Comparison of ENCODE assay signal across 15 cellular contexts in the genomic region with DNA sequence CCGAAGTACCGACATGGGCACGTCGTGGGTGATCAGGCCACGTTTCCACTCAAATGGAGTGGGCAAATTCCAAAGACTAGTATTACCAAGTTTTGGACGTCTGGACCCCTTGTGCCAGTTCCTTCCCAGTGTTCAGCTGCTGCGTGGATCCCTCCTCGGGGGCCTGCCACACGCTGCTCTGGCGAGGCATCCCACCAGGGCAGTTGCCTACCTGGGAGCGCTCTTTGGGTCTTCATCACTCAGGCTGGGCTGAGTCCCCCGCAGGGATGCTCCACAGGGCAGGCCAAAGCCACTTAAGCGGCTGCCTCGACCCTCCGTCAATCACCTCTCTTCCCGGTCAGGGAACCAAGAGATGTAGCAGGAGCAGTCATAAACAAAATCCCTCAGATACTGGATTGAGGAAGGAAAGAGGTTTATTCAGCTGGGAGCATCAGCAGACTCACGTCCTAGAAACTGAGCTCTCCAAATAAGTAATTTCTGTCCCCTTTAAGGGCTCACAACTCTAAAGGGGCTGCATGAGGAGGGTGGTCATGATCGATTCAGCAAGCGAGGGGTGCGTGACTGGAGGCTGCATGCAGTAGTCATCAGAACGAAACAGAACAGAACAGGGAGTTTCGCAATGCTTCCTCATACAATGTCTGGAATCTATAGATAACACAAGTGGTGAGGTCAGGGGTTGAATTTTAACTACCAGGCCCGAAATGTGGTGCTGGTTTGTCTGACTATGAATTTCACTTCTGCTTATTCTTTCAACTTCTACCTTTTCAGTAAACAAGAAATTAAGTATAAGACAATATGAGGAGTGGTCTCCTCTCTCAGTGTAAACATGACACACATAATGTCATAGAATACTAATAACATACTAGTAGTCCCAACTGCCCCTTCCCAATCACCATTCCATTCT.
A peak's percentile ranks its signal among the peaks of the same experiment; 100 is the strongest.
DNase-seq lines count a peak whose midpoint lies in the region; ATAC-seq and TF ChIP-seq lines count a peak whose summit lies in the region.
"Had no signal": no experiment of that assay in that cellular context is flagged by ENCODE, and none has a peak within 500 bp of the region (broad histone marks: within the 10 kb centered on the region; RNA-seq: fewer than 3 reads in every experiment).

No MANE protein-coding gene starts in this region.

- in situ Hi-C loops in GM13976 (cut with MboI; ENCODE audit: low sequenced_read_pairs, unreplicated experiment) = no loop called here

- CTCF ChIA-PET in Caco-2 (lab: Charles Lee) = no interaction called here

- no peaks in the 10 kb centered on the region for H3K27me3 ChIP-seq in Caco-2 (replicated peaks; ENCODE audit: control insufficient read depth, insufficient read depth, low read length)
- H3K27me3 ChIP-seq: upper lobe of right lung had no signal

- POLR2A ChIA-PET in Caco-2 (lab: Charles Lee) = no interaction called here

- H3K4me3 ChIP-seq in Caco-2 (ENCODE audit: low read depth, low read length) = no peak overlapping the region
- H3K4me3 ChIP-seq: left ventricle myocardium inferior, upper lobe of right lung had no signal

- ATAC-seq in HG02759 (IDR thresholded peaks at IDR 0.05; ENCODE audit: unreplicated experiment) = peak; percentile 55
- ATAC-seq in GM21529 (IDR thresholded peaks at IDR 0.05; ENCODE audit: unreplicated experiment) = no peak
- ATAC-seq in activated T-cell treated with anti-CD3 and anti-CD28 coated beads, Interleukin-2, amount 50 U/mL, for 72 hours (replicated peaks in 1 of 2) = no peak
- ATAC-seq: upper lobe of right lung had no signal

- H3K4me1 Mint-ChIP-seq in Caco-2 (ENCODE audit: low read depth, unreplicated experiment) (peaks cover 9% of the 10 kb centered on the region), endothelial cell (ENCODE audit: unreplicated experiment) (peaks cover 6% of the 10 kb centered on the region)
- no peaks in the 10 kb centered on the region for H3K4me1 Mint-ChIP-seq in activated T-cell treated with anti-CD3 and anti-CD28 coated beads, Interleukin-2, amount 50 U/mL, for 72 hours (ENCODE audit: low read depth)
- H3K4me1 Mint-ChIP-seq: activated CD4-positive, alpha-beta T cell treated with anti-CD3 and anti-CD28 coated beads, Interleukin-2, amount 10 ng/mL, durations not matched to agents 7 days and 5 days had no signal

- H3K36me3 Mint-ChIP-seq in Caco-2 (ENCODE audit: insufficient read depth, unreplicated experiment) (no peaks in the 10 kb centered on the region), endothelial cell (ENCODE audit: low read depth, unreplicated experiment) (peaks cover 4% of the 10 kb centered on the region)
- H3K36me3 Mint-ChIP-seq in activated T-cell treated with anti-CD3 and anti-CD28 coated beads, Interleukin-2, amount 50 U/mL, for 72 hours (ENCODE audit: insufficient read depth in 2 of 2) = no peaks in the 10 kb centered on the region

- peaks cover 3% of the 10 kb centered on the region; the same call in 1 of the 2 replicates for H3K9me3 ChIP-seq in Caco-2
- H3K9me3 ChIP-seq: left ventricle myocardium inferior, upper lobe of right lung had no signal

- intact Hi-C loops in Caco-2 (cut with micrococcal nuclease; ENCODE audit: unreplicated experiment) = no loop called here

- peak overlapping the region; percentile 83 for H3K27ac Mint-ChIP-seq in Caco-2 (ENCODE audit: unreplicated experiment)
- H3K27ac Mint-ChIP-seq in endothelial cell (ENCODE audit: unreplicated experiment) = peak overlapping the region; percentile 55
- no peak overlapping the region for H3K27ac Mint-ChIP-seq in activated T-cell treated with anti-CD3 and anti-CD28 coated beads, Interleukin-2, amount 50 U/mL, for 72 hours
- H3K27ac Mint-ChIP-seq: activated CD4-positive, alpha-beta T cell treated with anti-CD3 and anti-CD28 coated beads, Interleukin-2, amount 10 ng/mL, durations not matched to agents 7 days and 5 days; activated T-cell treated with anti-CD3 and anti-CD28 coated beads, Interleukin-2, amount 50 U/mL, for 24 hours had no signal

- TF ChIP-seq CTCF in Caco-2 (IDR thresholded peaks at IDR 0.05; ENCODE audit: insufficient read depth in 1 of 2, low read depth in 1 of 2, low read length in 1 of 2, severe bottlenecking in 1 of 2, unreplicated experiment in 1 of 2) (no peak), endothelial cell (IDR thresholded peaks at IDR 0.05; ENCODE audit: unreplicated experiment) (no peak), GM13976 (IDR thresholded peaks at IDR 0.05; ENCODE audit: borderline replicate concordance, control extremely low read depth, extremely low read depth, insufficient read depth, missing control alignments) (no peak)

- peaks cover 14% of the 10 kb centered on the region for H3K4me1 ChIP-seq in Caco-2
- H3K4me1 ChIP-seq: left ventricle myocardium inferior, upper lobe of right lung had no signal

- H3K36me3 ChIP-seq in Caco-2 (ENCODE audit: control insufficient read depth, insufficient read depth, low read length) = no peaks in the 10 kb centered on the region
- H3K36me3 ChIP-seq: left ventricle myocardium inferior, upper lobe of right lung had no signal

- DNase-seq in Caco-2 = peak; percentile 45 to 47
- DNase-seq in NOMO-1 treated with dmso at 0.1 percent for 144 hours (lab: John Stamatoyannopoulos, UW; ENCODE audit: unreplicated experiment) = peak; percentile 67
- no peak for DNase-seq in endothelial cell (ENCODE audit: low spot score)
- no peak for DNase-seq in GM13976 (ENCODE audit: low spot score)
- DNase-seq in activated T-cell treated with anti-CD3 and anti-CD28 coated beads, Interleukin-2, amount 50 U/mL, for 72 hours = no peak
- DNase-seq in activated T-cell treated with anti-CD3 and anti-CD28 coated beads, Interleukin-2, amount 50 U/mL, for 48 hours = no peak
- DNase-seq: activated CD4-positive, alpha-beta T cell treated with anti-CD3 and anti-CD28 coated beads, Interleukin-2, amount 10 ng/mL, durations not matched to agents 7 days and 5 days; activated T-cell treated with anti-CD3 and anti-CD28 coated beads, Interleukin-2, amount 50 U/mL, for 24 hours; foreskin fibroblast; GOT3; left ventricle myocardium inferior; stimulated activated naive CD4-positive, alpha-beta T cell treated with Interleukin-2 at 50 U/mL for 16 hours; upper lobe of right lung had no signal

- H3K9me3 Mint-ChIP-seq in Caco-2 (ENCODE audit: unreplicated experiment) = no peaks in the 10 kb centered on the region
- no peaks in the 10 kb centered on the region for H3K9me3 Mint-ChIP-seq in endothelial cell (ENCODE audit: unreplicated experiment)
- H3K9me3 Mint-ChIP-seq in activated T-cell treated with anti-CD3 and anti-CD28 coated beads, Interleukin-2, amount 50 U/mL, for 72 hours = peaks cover 1 to 4% of the 10 kb centered on the region in 2 donors

- H3K27me3 Mint-ChIP-seq in Caco-2 (ENCODE audit: insufficient read depth, unreplicated experiment) = no peaks in the 10 kb centered on the region
- H3K27me3 Mint-ChIP-seq in endothelial cell (ENCODE audit: unreplicated experiment) = peaks cover 2% of the 10 kb centered on the region
- H3K27me3 Mint-ChIP-seq in activated T-cell treated with anti-CD3 and anti-CD28 coated beads, Interleukin-2, amount 50 U/mL, for 72 hours (ENCODE audit: low read depth) = no peaks in the 10 kb centered on the region
- H3K27me3 Mint-ChIP-seq: activated CD4-positive, alpha-beta T cell treated with anti-CD3 and anti-CD28 coated beads, Interleukin-2, amount 10 ng/mL, durations not matched to agents 7 days and 5 days; activated T-cell treated with anti-CD3 and anti-CD28 coated beads, Interleukin-2, amount 50 U/mL, for 24 hours had no signal

- BruUV-seq in Caco-2 (replicated peaks; lab: Mats Ljungman, UMichigan) = no TSS peak

- H3K4me3 Mint-ChIP-seq in Caco-2 (ENCODE audit: unreplicated experiment) (peak overlapping the region; percentile 42), endothelial cell (ENCODE audit: unreplicated experiment) (no peak overlapping the region)
- no peak overlapping the region for H3K4me3 Mint-ChIP-seq in activated T-cell treated with anti-CD3 and anti-CD28 coated beads, Interleukin-2, amount 50 U/mL, for 72 hours
- H3K4me3 Mint-ChIP-seq: activated CD4-positive, alpha-beta T cell treated with anti-CD3 and anti-CD28 coated beads, Interleukin-2, amount 10 ng/mL, durations not matched to agents 7 days and 5 days; activated T-cell treated with anti-CD3 and anti-CD28 coated beads, Interleukin-2, amount 50 U/mL, for 24 hours had no signal

Comparison
In these comparisons a context has a peak if more than half of its experiments do, and no peak if none do; other contexts are left out.
1. DNase-seq: peak in Caco-2 (2 of 2) and NOMO-1 treated with dmso at 0.1 percent for 144 hours (single experiment); none in endothelial cell (single experiment), GM13976 (single experiment), activated T-cell treated with anti-CD3 and anti-CD28 coated beads, Interleukin-2, amount 50 U/mL, for 72 hours (0 of 2) and activated T-cell treated with anti-CD3 and anti-CD28 coated beads, Interleukin-2, amount 50 U/mL, for 48 hours (0 of 2).